ENCODE assay signal across 7 cellular contexts in the genomic region with DNA sequence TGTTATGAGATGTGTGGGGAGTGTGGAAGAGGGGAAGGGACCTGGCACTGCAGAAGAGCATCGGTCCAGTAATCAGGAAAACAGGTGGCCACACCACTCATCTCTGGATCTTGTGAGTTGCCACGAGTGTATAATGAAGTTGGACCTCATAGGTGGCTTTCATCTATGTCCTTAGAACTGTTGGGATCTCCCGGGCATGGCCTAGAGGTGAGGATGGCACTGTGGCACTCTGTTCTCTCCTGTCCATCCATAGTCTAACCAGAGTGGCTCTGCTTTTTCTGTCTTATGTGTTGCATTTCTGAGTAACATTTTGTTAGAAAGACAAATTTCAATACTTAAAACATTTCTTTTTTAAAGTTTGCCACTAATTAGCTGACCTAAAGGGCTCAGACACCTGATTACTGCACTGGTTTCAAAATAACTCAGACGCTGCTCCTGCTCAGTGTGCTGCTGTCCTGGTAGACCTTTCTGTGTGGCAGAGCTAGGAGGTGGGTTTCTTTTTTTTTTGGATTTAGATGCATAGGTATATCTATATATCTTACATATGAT.
"Had no signal": no experiment of that assay in that cellular context is flagged by ENCODE, and none has a peak within 500 bp of the region (broad histone marks: within the 10 kb centered on the region; RNA-seq: fewer than 3 reads in every experiment).

No MANE protein-coding gene starts in this region.

- DNase-seq: GDM1, GF-D8 had no signal

- FAIRE-seq: G401.6, GM12891, GM12892, GM18507, GM19239 had no signal
